ENCODE assay signal across 16 cellular contexts in the genomic region with DNA sequence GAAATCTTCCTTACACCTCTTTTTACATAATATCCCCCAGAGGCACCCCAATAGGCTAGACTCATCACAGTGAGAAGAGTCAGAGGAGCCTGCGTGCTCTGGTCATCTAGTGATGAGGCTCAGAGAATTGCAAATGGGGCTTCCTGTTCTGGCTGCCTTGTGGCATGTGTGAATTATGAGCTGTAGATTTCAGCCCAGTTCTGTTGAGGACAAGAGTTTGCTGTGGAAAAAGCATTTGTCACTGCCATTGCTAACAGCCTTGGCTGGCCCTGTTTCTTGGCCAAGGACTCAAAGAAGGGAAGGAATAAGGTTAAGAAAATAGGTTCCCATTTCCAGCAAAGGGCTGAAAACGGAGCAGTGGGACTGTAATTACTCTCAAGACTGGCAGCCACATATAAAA. TPM values are rescaled to one million over a fixed set of nuclear protein-coding genes. Genes with fewer than 3 reads are reported as not detected.
A peak's percentile ranks its signal among the peaks of the same experiment; 100 is the strongest.
DNase-seq lines count a peak whose midpoint lies in the region; TF ChIP-seq lines count a peak whose summit lies in the region.
"Had no signal": no experiment of that assay in that cellular context is flagged by ENCODE, and none has a peak within 500 bp of the region (broad histone marks: within the 10 kb centered on the region; RNA-seq: fewer than 3 reads in every experiment).

No MANE protein-coding gene starts in this region.

- no peak overlapping the region for H3K14ac ChIP-seq in trophoblast cell (ENCODE audit: low read length)

- H2BK5ac ChIP-seq in trophoblast cell (ENCODE audit: low read depth, low read length, poor library complexity), result no peak overlapping the region

- H3K79me1 ChIP-seq in trophoblast cell (ENCODE audit: low read length), result no peaks in the 10 kb centered on the region

- no peak overlapping the region for H3K4ac ChIP-seq in trophoblast cell (ENCODE audit: low read depth, low read length)

- no peak overlapping the region for H2AFZ ChIP-seq in trophoblast cell (ENCODE audit: insufficient read depth, low read length, poor library complexity)

- H4K12ac ChIP-seq in trophoblast cell (ENCODE audit: low read depth, low read length), result no peak overlapping the region

- TF ChIP-seq CTCF in cardiac fibroblast (IDR thresholded peaks at IDR 0.05; ENCODE audit: low read depth, low read length), result no peak
- no peak for TF ChIP-seq CTCF in stomach (IDR thresholded peaks at IDR 0.05)

- H2AK5ac ChIP-seq in trophoblast cell (ENCODE audit: low read length), result no peak overlapping the region

- peak overlapping the region in 3 of 5 donors; percentile 42 to 82 (median 69) for H3K27ac ChIP-seq in stomach
- H3K27ac ChIP-seq in trophoblast cell (ENCODE audit: low read depth, low read length), result no peak overlapping the region
- H3K27ac ChIP-seq: neutrophil had no signal

- no peak for TF ChIP-seq EP300 in stomach (IDR thresholded peaks at IDR 0.05)

- in situ Hi-C loops in ACHN (cut with HindIII; ENCODE audit: low pct_ligation_motif_present, low pct_unique_long_range_greater_than_20kb, low sequenced_read_pairs), result no loop called here

- H2BK12ac ChIP-seq in trophoblast cell (ENCODE audit: low read length), result no peak overlapping the region

- no peak overlapping the region for H3K23ac ChIP-seq in trophoblast cell (ENCODE audit: low read length)

- no peak overlapping the region for H4K8ac ChIP-seq in trophoblast cell (ENCODE audit: low read depth, low read length)

- no peak overlapping the region for H2BK120ac ChIP-seq in trophoblast cell (ENCODE audit: insufficient read depth, low read length, poor library complexity)

- no peak overlapping the region for H3K4me2 ChIP-seq in trophoblast cell (ENCODE audit: low read length)

- H3K79me2 ChIP-seq in trophoblast cell (ENCODE audit: control insufficient read depth, insufficient read depth, low read length, poor library complexity), result no peaks in the 10 kb centered on the region

- H3K4me1 ChIP-seq in stomach, result peaks cover 0 to 24% (median 11%) of the 10 kb centered on the region in 4 donors
- no peaks in the 10 kb centered on the region for H3K4me1 ChIP-seq in trophoblast cell (ENCODE audit: control insufficient read depth in 1 of 2, insufficient read depth in 2 of 2, low read length in 2 of 2)

- no peaks in the 10 kb centered on the region for H3K9me3 ChIP-seq in stomach
- H3K9me3 ChIP-seq in trophoblast cell (ENCODE audit: insufficient read depth, low read depth, low read length), result no peaks in the 10 kb centered on the region
- H3K9me3 ChIP-seq: neutrophil had no signal

- intact Hi-C loops in stomach (cut with DNase I; ENCODE audit: low total_unique reads), result no loop called here

- WGBS in stomach, 5 donors, result 51 to 84% (median 80%) methylated on average over 2 of the region's 2 CpGs
- no CpG with 5 or more reads among the region's 2 CpGs for WGBS in trophoblast cell (ENCODE audit: extremely low coverage, insufficient coverage, insufficient read length)

- no peak for TF ChIP-seq POLR2A in stomach (IDR thresholded peaks at IDR 0.05)

- H3K18ac ChIP-seq in trophoblast cell (ENCODE audit: low read length), result no peak overlapping the region

- no peaks in the 10 kb centered on the region for H3K27me3 ChIP-seq in stomach
- H3K27me3 ChIP-seq in trophoblast cell (ENCODE audit: insufficient read depth, low read length), result no peaks in the 10 kb centered on the region
- H3K27me3 ChIP-seq: neutrophil had no signal

- no peak overlapping the region for H4K91ac ChIP-seq in trophoblast cell (ENCODE audit: low read depth, low read length)

- no peak overlapping the region for H3K9ac ChIP-seq in trophoblast cell (ENCODE audit: low read length)

- peak; percentile 11 for DNase-seq in HCEC 1CT
- peak; percentile 43 to 60 for DNase-seq in cardiac fibroblast (ENCODE audit: low read depth in 2 of 2)
- DNase-seq in lung microvascular endothelial cell (ENCODE audit: low read depth in 2 of 2), result peak; percentile 70 to 87
- DNase-seq in stomach, result no peak
- DNase-seq in NCI-H524 treated with DMSO at 0.1 percent for 48 hours (lab: John Stamatoyannopoulos, UW), result no peak
- DNase-seq in activated CD4-positive, alpha-beta T cell treated with anti-CD3 and anti-CD28 coated beads for 48 hours, result no peak
- DNase-seq in ACHN, result no peak
- no peak for DNase-seq in trophoblast cell
- DNase-seq: activated CD8-positive, alpha-beta T cell treated with anti-CD3 and anti-CD28 coated beads for 36 hours; CD4-positive, alpha-beta T cell; NCI-H2081; T-helper 2 cell had no signal

- H3K36me3 ChIP-seq in stomach, result peaks cover 30 to 82% (median 72%) of the 10 kb centered on the region in 4 donors
- H3K36me3 ChIP-seq in trophoblast cell (ENCODE audit: control insufficient read depth in 1 of 2, insufficient read depth in 2 of 2, low read length in 2 of 2), result peaks cover 24 to 31% of the 10 kb centered on the region in 2 experiments

- H3K4me3 ChIP-seq in cardiac fibroblast (replicated peaks in 1 of 2; ENCODE audit: low read depth in 2 of 2, low read length in 2 of 2) (no peak overlapping the region), stomach (no peak overlapping the region), trophoblast cell (ENCODE audit: low read depth, low read length) (no peak overlapping the region)

RNA-seq across cellular contexts. Expression of gene MRAP, which starts 30.7 kb away (rescaled TPM):
- not detected in 2 replicates for total RNA-seq in lung microvascular endothelial cell
- total RNA-seq in stomach, result under 1 TPM in 1 of 5 donors, not detected in 4; 0.55 TPM
- polyA plus RNA-seq in stomach, result under 1 TPM in 1 of 3 donors, not detected in 2; 0.30 TPM
- not detected in 2 replicates for polyA plus RNA-seq in trophoblast cell (2013)
- total RNA-seq: activated CD8-positive, alpha-beta T cell treated with anti-CD3 and anti-CD28 coated beads for 36 hours; CD4-positive, alpha-beta T cell; esophagus mucosa; H1 had no signal
- polyA plus RNA-seq: H1, IgD-negative memory B cell had no signal

RNA-seq across cellular contexts. Expression of gene MIS18A, which starts 50.5 kb away (rescaled TPM):
- total RNA-seq in lung microvascular endothelial cell, result 3.0 and 7.0 TPM in 2 replicates
- 1 to 10 TPM in 3 of 5 donors, not detected in 2; 1.4 to 9.5 (median 1.4) TPM for total RNA-seq in stomach
- polyA plus RNA-seq in stomach, result 10 to 100 TPM in 1 of 3 donors, 1 to 10 TPM in 2; 7.7 to 10.7 (median 8.3) TPM
- polyA plus RNA-seq in trophoblast cell (2013), result 26.5 and 27.5 TPM in 2 replicates

Comparison
In these comparisons a context has a peak if more than half of its experiments do, and no peak if none do; other contexts are left out.
1. DNase-seq: peak in HCEC 1CT (single experiment), cardiac fibroblast (2 of 2) and lung microvascular endothelial cell (2 of 2); none in stomach (single experiment), NCI-H524 treated with DMSO at 0.1 percent for 48 hours (single experiment), activated CD4-positive, alpha-beta T cell treated with anti-CD3 and anti-CD28 coated beads for 48 hours (single experiment), ACHN (single experiment) and trophoblast cell (0 of 2).